ENCODE assay signal across 23 cellular contexts in the genomic region with DNA sequence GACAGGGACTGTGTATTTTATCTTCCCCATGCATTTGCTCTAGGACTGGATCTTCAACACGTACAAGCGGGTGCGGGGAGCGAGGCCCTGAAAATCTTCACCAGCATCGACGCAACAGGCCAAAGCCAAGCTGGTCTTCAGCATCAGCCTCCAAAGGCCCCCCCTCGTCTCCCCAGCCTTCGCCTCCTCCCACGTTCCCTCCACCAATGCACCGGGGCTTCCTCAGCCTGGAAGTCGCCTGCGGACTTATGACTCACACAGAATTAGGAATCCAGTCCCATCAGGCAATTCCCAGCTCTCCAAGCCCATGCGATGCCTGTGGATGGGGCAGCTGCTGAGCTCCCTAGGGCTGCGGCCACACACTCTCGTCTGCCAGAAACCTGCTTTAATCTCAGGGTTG. TPM values are rescaled to one million over a fixed set of nuclear protein-coding genes. Genes with fewer than 3 reads are reported as not detected.
DNase-seq lines count a peak whose midpoint lies in the region; ATAC-seq, FAIRE-seq and TF ChIP-seq lines count a peak whose summit lies in the region.
"Had no signal": no experiment of that assay in that cellular context is flagged by ENCODE, and none has a peak within 500 bp of the region (broad histone marks: within the 10 kb centered on the region; RNA-seq: fewer than 3 reads in every experiment).

No MANE protein-coding gene starts in this region.

- H3K9ac ChIP-seq in HCT116 (ENCODE audit: low read length), result no peak overlapping the region

- H3K79me2 ChIP-seq in HCT116 (ENCODE audit: insufficient read depth, low read length), result no peaks in the 10 kb centered on the region

- in situ Hi-C loops in G401 (cut with HindIII; ENCODE audit: low sequenced_read_pairs), result no loop called here

- FAIRE-seq in D721Med (lab: Jason Lieb, UNC), result no peak
- FAIRE-seq: GM12891 had no signal

- H3K4me1 ChIP-seq in HCT116 (ENCODE audit: control insufficient read depth in 1 of 2, insufficient read depth in 2 of 2, low read length in 2 of 2), result peaks cover 0 to 8% of the 10 kb centered on the region in 2 experiments; a peak in 2 of 4 replicates

- H3K27me3 ChIP-seq in HCT116 (ENCODE audit: insufficient read depth, low read length), result no peaks in the 10 kb centered on the region
- H3K27me3 ChIP-seq: vagina had no signal

- TF ChIP-seq CTCF in HCT116 (IDR thresholded peaks at IDR 0.05 in 2 of 3, conservative IDR thresholded peaks at IDR 0.05 in 1 of 3; ENCODE audit: borderline replicate concordance in 1 of 3, insufficient read depth in 1 of 3, low read depth in 2 of 3, low read length in 2 of 3), result no peak
- TF ChIP-seq CTCF in VCaP (conservative IDR thresholded peaks at IDR 0.05), result no peak
- no peak for TF ChIP-seq CTCF in D721Med (IDR thresholded peaks at IDR 0.05; ENCODE audit: insufficient read depth, missing control alignments)

- POLR2A ChIA-PET in HCT116 (lab: Charles Lee), result interaction anchor here (1.0 kb wide), 1 partner anchor 642 kb away, joined by 3 read pairs; no protein-coding TSS in a partner anchor

- no TSS peak for BruUV-seq in HCT116 (replicated peaks; lab: Mats Ljungman, UMichigan)

- TF ChIP-seq POLR2A in HCT116 (IDR thresholded peaks at IDR 0.05; ENCODE audit: borderline replicate concordance, extremely low read depth, insufficient read depth, insufficient read length), result no peak

- intact Hi-C loops in HCT116 (cut with micrococcal nuclease), result no loop called here

- no peak overlapping the region for H3K27ac ChIP-seq in HCT116 (ENCODE audit: low read depth, low read length)
- H3K27ac ChIP-seq in VCaP, result peak overlapping the region; percentile 61
- H3K27ac ChIP-seq: left lung, vagina had no signal

- H2AFZ ChIP-seq in HCT116 (ENCODE audit: low read depth, low read length, poor library complexity, severe bottlenecking), result no peak overlapping the region

- RAD21 ChIA-PET in HCT116 (lab: Charles Lee; ENCODE audit: low non-redundant PET in 1 of 2, low total read pairs in 2 of 2, uncharacterized antibody in 2 of 2, unreplicated experiment in 2 of 2), result no interaction called here

- H3K9me3 ChIP-seq in HCT116 (ENCODE audit: control insufficient read depth in 1 of 2, insufficient read depth in 1 of 2, low read depth in 1 of 2, low read length in 2 of 2), result no peaks in the 10 kb centered on the region
- H3K9me3 ChIP-seq: left lung, vagina had no signal

- TF ChIP-seq RAD21 in HCT116 (IDR thresholded peaks at IDR 0.05; ENCODE audit: low read depth), result no peak

- no peaks in the 10 kb centered on the region for H4K20me1 ChIP-seq in HCT116 (ENCODE audit: insufficient read depth)

- CTCF ChIA-PET in HCT116 (lab: Charles Lee), result no interaction called here

- H3K9me2 ChIP-seq in HCT116 (ENCODE audit: insufficient read depth), result no peaks in the 10 kb centered on the region

- DNase-seq in Daoy (ENCODE audit: low read depth), result peak; percentile 77
- no peak for DNase-seq in HCT116 (ENCODE audit: low read depth, low spot score)
- DNase-seq in iPS-NIHi7 (ENCODE audit: extremely low spot score), result peak; percentile 66
- DNase-seq in nucleus accumbens (lab: John Stamatoyannopoulos, UW), result no peak
- no peak for DNase-seq in D721Med (ENCODE audit: insufficient read length, low spot score)
- DNase-seq in G401 (ENCODE audit: low spot score), result no peak
- DNase-seq: activated CD4-positive, CD25-positive, alpha-beta regulatory T cell treated with anti-CD3 and anti-CD28 coated beads, Interleukin-2, amount 50 U/mL, for 72 hours; activated naive CD4-positive, alpha-beta T cell treated with anti-CD3 and anti-CD28 coated beads for 36 hours; activated T-cell treated with anti-CD3 and anti-CD28 coated beads, Interleukin-2, amount 50 U/mL, for 48 hours; amygdala; C1 segment of cervical spinal cord; DMS 273 treated with DMSO at 0.1 percent for 48 hours; head of caudate nucleus; left lung; NCI-H1092 treated with DMSO at 0.1 percent for 48 hours; NCI-H1930; NCI-H2227 treated with DMSO at 0.1 percent for 48 hours; NCI-H82; PC-3 had no signal

- ATAC-seq in HCT116, result peak; percentile 63; the same call in 1 of the 2 replicates
- ATAC-seq in HG02970 (IDR thresholded peaks at IDR 0.05; ENCODE audit: low FRiP score, unreplicated experiment), result no peak
- ATAC-seq: left lung, PC-3 had no signal

- no peak overlapping the region for H3K4me2 ChIP-seq in HCT116 (ENCODE audit: low read length)

- no peaks in the 10 kb centered on the region for H3K36me3 ChIP-seq in HCT116 (ENCODE audit: control insufficient read depth in 1 of 2, insufficient read depth in 2 of 2, low read length in 2 of 2)
- H3K36me3 ChIP-seq: left lung, vagina had no signal

- no peak overlapping the region for H3K4me3 ChIP-seq in HCT116 (replicated peaks in 1 of 2; ENCODE audit: low read depth in 1 of 2, low read length in 2 of 2)
- H3K4me3 ChIP-seq: left lung, vagina had no signal

TF ChIP-seq in HCT116, 20 proteins besides CTCF, POLR2A, EP300 and RAD21:
- TF ChIP-seq EGR1 (IDR thresholded peaks at IDR 0.05; ENCODE audit: low read depth), result no peak
- TF ChIP-seq, protein P1, sequence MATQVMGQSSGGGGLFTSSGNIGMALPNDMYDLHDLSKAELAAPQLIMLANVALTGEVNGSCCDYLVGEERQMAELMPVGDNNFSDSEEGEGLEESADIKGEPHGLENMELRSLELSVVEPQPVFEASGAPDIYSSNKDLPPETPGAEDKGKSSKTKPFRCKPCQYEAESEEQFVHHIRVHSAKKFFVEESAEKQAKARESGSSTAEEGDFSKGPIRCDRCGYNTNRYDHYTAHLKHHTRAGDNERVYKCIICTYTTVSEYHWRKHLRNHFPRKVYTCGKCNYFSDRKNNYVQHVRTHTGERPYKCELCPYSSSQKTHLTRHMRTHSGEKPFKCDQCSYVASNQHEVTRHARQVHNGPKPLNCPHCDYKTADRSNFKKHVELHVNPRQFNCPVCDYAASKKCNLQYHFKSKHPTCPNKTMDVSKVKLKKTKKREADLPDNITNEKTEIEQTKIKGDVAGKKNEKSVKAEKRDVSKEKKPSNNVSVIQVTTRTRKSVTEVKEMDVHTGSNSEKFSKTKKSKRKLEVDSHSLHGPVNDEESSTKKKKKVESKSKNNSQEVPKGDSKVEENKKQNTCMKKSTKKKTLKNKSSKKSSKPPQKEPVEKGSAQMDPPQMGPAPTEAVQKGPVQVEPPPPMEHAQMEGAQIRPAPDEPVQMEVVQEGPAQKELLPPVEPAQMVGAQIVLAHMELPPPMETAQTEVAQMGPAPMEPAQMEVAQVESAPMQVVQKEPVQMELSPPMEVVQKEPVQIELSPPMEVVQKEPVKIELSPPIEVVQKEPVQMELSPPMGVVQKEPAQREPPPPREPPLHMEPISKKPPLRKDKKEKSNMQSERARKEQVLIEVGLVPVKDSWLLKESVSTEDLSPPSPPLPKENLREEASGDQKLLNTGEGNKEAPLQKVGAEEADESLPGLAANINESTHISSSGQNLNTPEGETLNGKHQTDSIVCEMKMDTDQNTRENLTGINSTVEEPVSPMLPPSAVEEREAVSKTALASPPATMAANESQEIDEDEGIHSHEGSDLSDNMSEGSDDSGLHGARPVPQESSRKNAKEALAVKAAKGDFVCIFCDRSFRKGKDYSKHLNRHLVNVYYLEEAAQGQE (IDR thresholded peaks at IDR 0.05; ENCODE audit: low read depth), result no peak
- no peak for TF ChIP-seq FOSL1 (IDR thresholded peaks at IDR 0.05; ENCODE audit: low read depth)
- TF ChIP-seq SP1 (IDR thresholded peaks at IDR 0.05; ENCODE audit: low read depth), result no peak
- no peak for TF ChIP-seq CEBPB (IDR thresholded peaks at IDR 0.05; ENCODE audit: low read depth)
- TF ChIP-seq YY1 (IDR thresholded peaks at IDR 0.05; ENCODE audit: extremely low read depth, insufficient replicate concordance, low read depth, low read length), result no peak
- TF ChIP-seq JUND (IDR thresholded peaks at IDR 0.05), result no peak
- TF ChIP-seq EZH2 (IDR thresholded peaks at IDR 0.05), result no peak
- no peak for TF ChIP-seq ELF1 (IDR thresholded peaks at IDR 0.05; ENCODE audit: borderline replicate concordance, low read depth)
- TF ChIP-seq EZH2phosphoT487 (IDR thresholded peaks at IDR 0.05; ENCODE audit: borderline replicate concordance), result no peak

RNA-seq across cellular contexts. Expression of gene RNF32, which starts 36.3 kb away (rescaled TPM):
- total RNA-seq in Daoy (2014; rRNA removed; shearing (Covaris generic)), result 1.6 and 3.2 TPM in 2 replicates
- total RNA-seq in HCT116 (2021; ENCODE audit: unreplicated experiment), result 3.4 TPM
- 2.0 and 2.9 TPM in 2 replicates for polyA plus RNA-seq in HCT116 (2012)
- total RNA-seq in G401 (2014; rRNA removed; shearing (Covaris generic)), result 2.2 and 2.3 TPM in 2 replicates
- total RNA-seq: vagina had no signal

Comparison
In these comparisons a context has a peak if more than half of its experiments do, and no peak if none do; other contexts are left out.
1. DNase-seq: peak in Daoy (single experiment) and iPS-NIHi7 (single experiment); none in HCT116 (single experiment), nucleus accumbens (0 of 56), D721Med (single experiment) and G401 (single experiment).